Comparison of ENCODE assay signal across 9 cellular contexts in genomic region chr3:632571-633170, GRCh38.
A peak's percentile ranks its signal among the peaks of the same experiment; 100 is the strongest.
DNase-seq lines count a peak whose midpoint lies in the region; ATAC-seq, FAIRE-seq and TF ChIP-seq lines count a peak whose summit lies in the region.
"Had no signal": no experiment of that assay in that cellular context is flagged by ENCODE, and none has a peak within 500 bp of the region (broad histone marks: within the 10 kb centered on the region; RNA-seq: fewer than 3 reads in every experiment).

No MANE protein-coding gene starts in this region.

- POLR2A ChIA-PET in activated CD8-positive, alpha-beta T cell treated with anti-CD3 and anti-CD28 coated beads, Interleukin-2, amount 10 ng/mL, durations not matched to agents 7 days and 5 days (lab: Charles Lee) = no interaction called here

- H3K27me3 ChIP-seq in BE2C (no peaks in the 10 kb centered on the region), right cardiac atrium (ENCODE audit: control insufficient read depth, insufficient read depth) (no peaks in the 10 kb centered on the region), spleen (replicated peaks in 1 of 7) (no peaks in the 10 kb centered on the region)

- ATAC-seq in HG02798 (IDR thresholded peaks at IDR 0.05; ENCODE audit: poor library complexity, unreplicated experiment) (peak; percentile 71), right cardiac atrium (no peak)
- no peak for ATAC-seq in activated CD8-positive, alpha-beta T cell treated with anti-CD3 and anti-CD28 coated beads, Interleukin-2, amount 10 ng/mL, durations not matched to agents 7 days and 5 days
- ATAC-seq: T-cell had no signal

- intact Hi-C loops in right cardiac atrium (cut with DNase I) = no loop called here
- intact Hi-C loops in spleen (cut with DNase I; ENCODE audit: low total_unique reads) = no loop called here

- FAIRE-seq in GM12891 (lab: Jason Lieb, UNC) = no peak

- CTCF ChIA-PET in activated CD8-positive, alpha-beta T cell treated with anti-CD3 and anti-CD28 coated beads, Interleukin-2, amount 10 ng/mL, durations not matched to agents 7 days and 5 days (lab: Charles Lee) = no interaction called here

- TF ChIP-seq POLR2A in GM12891 (IDR thresholded peaks at IDR 0.05; ENCODE audit: low read depth, low read length) (no peak), spleen (IDR thresholded peaks at IDR 0.05) (no peak)

- peak; percentile 71 for TF ChIP-seq CTCF in BE2C (IDR thresholded peaks at IDR 0.05; ENCODE audit: low read depth, low read length)
- peak in 9 of 11 experiments; percentile 33 to 66 (median 51) for TF ChIP-seq CTCF in spleen (IDR thresholded peaks at IDR 0.05 in 8 of 11, conservative IDR thresholded peaks at IDR 0.05 in 3 of 11)

- no peaks in the 10 kb centered on the region for H3K9me3 Mint-ChIP-seq in activated CD8-positive, alpha-beta T cell treated with anti-CD3 and anti-CD28 coated beads, Interleukin-2, amount 10 ng/mL, durations not matched to agents 7 days and 5 days (ENCODE audit: insufficient read depth)

- H3K4me1 ChIP-seq in BE2C = no peaks in the 10 kb centered on the region
- no peaks in the 10 kb centered on the region for H3K4me1 ChIP-seq in right cardiac atrium (ENCODE audit: control insufficient read depth, insufficient read depth, low read length)
- H3K4me1 ChIP-seq in spleen = no peaks in the 10 kb centered on the region

- peak; percentile 52 for DNase-seq in BE2C
- peak; percentile 6 for DNase-seq in GM12891 (ENCODE audit: insufficient read length, low spot score)
- peak; percentile 20 for DNase-seq in NCI-H2029 treated with DMSO at 0.1 percent for 48 hours (lab: John Stamatoyannopoulos, UW)
- peak; percentile 46 for DNase-seq in activated CD8-positive, alpha-beta T cell treated with anti-CD3 and anti-CD28 coated beads, Interleukin-2, amount 10 ng/mL, durations not matched to agents 7 days and 5 days
- DNase-seq in right cardiac atrium = peak; percentile 23 to 60 (median 23)
- DNase-seq in spleen = no peak
- no peak for DNase-seq in GM19238 (ENCODE audit: insufficient read length, low spot score)

- no peaks in the 10 kb centered on the region for H3K4me1 Mint-ChIP-seq in activated CD8-positive, alpha-beta T cell treated with anti-CD3 and anti-CD28 coated beads, Interleukin-2, amount 10 ng/mL, durations not matched to agents 7 days and 5 days (ENCODE audit: low read depth)
- H3K4me1 Mint-ChIP-seq: T-cell had no signal

- no peaks in the 10 kb centered on the region for H3K36me3 Mint-ChIP-seq in activated CD8-positive, alpha-beta T cell treated with anti-CD3 and anti-CD28 coated beads, Interleukin-2, amount 10 ng/mL, durations not matched to agents 7 days and 5 days (ENCODE audit: low read depth)
- H3K36me3 Mint-ChIP-seq: T-cell had no signal

- H3K27ac ChIP-seq in right cardiac atrium (ENCODE audit: low read length) = no peak overlapping the region
- H3K27ac ChIP-seq in spleen = no peak overlapping the region

- H3K36me3 ChIP-seq in BE2C = no peaks in the 10 kb centered on the region
- H3K36me3 ChIP-seq in spleen = no peaks in the 10 kb centered on the region

- H3K9me3 ChIP-seq in BE2C = no peaks in the 10 kb centered on the region
- H3K9me3 ChIP-seq in right cardiac atrium (ENCODE audit: control insufficient read depth, low read length) = no peaks in the 10 kb centered on the region
- no peaks in the 10 kb centered on the region for H3K9me3 ChIP-seq in spleen

- H3K4me3 Mint-ChIP-seq in activated CD8-positive, alpha-beta T cell treated with anti-CD3 and anti-CD28 coated beads, Interleukin-2, amount 10 ng/mL, durations not matched to agents 7 days and 5 days = no peak overlapping the region
- H3K4me3 Mint-ChIP-seq: T-cell had no signal

- H3K27me3 Mint-ChIP-seq in activated CD8-positive, alpha-beta T cell treated with anti-CD3 and anti-CD28 coated beads, Interleukin-2, amount 10 ng/mL, durations not matched to agents 7 days and 5 days (ENCODE audit: low read depth) = no peaks in the 10 kb centered on the region
- H3K27me3 Mint-ChIP-seq: T-cell had no signal

- H3K4me3 ChIP-seq in BE2C (ENCODE audit: low read depth, low read length) = no peak overlapping the region
- no peak overlapping the region for H3K4me3 ChIP-seq in right cardiac atrium (ENCODE audit: low read length)
- no peak overlapping the region for H3K4me3 ChIP-seq in spleen

- H3K27ac Mint-ChIP-seq in activated CD8-positive, alpha-beta T cell treated with anti-CD3 and anti-CD28 coated beads, Interleukin-2, amount 10 ng/mL, durations not matched to agents 7 days and 5 days = no peak overlapping the region
- H3K27ac Mint-ChIP-seq: T-cell had no signal

- WGBS in right cardiac atrium = 18% methylated on average over 10 of the region's 10 CpGs
- WGBS in spleen, 5 donors = 26 to 35% (median 32%) methylated on average over 10 of the region's 10 CpGs

TF ChIP-seq in GM12891, 5 proteins besides CTCF, POLR2A, EP300 and RAD21:
- peak; percentile 25; the same call in 1 of the 2 replicates for TF ChIP-seq SPI1 (IDR thresholded peaks at IDR 0.05; ENCODE audit: low read depth, low read length)
- TF ChIP-seq POLR2AphosphoS5 (IDR thresholded peaks at IDR 0.05; ENCODE audit: low read depth, low read length) = no peak

Comparison
In these comparisons a context has a peak if more than half of its experiments do, and no peak if none do; other contexts are left out.
1. DNase-seq: peak in BE2C (single experiment), GM12891 (single experiment), NCI-H2029 treated with DMSO at 0.1 percent for 48 hours (single experiment), activated CD8-positive, alpha-beta T cell treated with anti-CD3 and anti-CD28 coated beads, Interleukin-2, amount 10 ng/mL, durations not matched to agents 7 days and 5 days (single experiment) and right cardiac atrium (3 of 3); none in spleen (single experiment) and GM19238 (single experiment).